In genomic region chr16:10736926-10737625, GRCh38 we compare ENCODE assay signal across 8 cellular contexts. TPM values are rescaled to one million over a fixed set of nuclear protein-coding genes. Genes with fewer than 3 reads are reported as not detected.
DNase-seq lines count a peak whose midpoint lies in the region; ATAC-seq, FAIRE-seq and TF ChIP-seq lines count a peak whose summit lies in the region.

No MANE protein-coding gene starts in this region.

- H3K27ac ChIP-seq in A549: peak overlapping the region; percentile 44 to 66; a peak in 4 of 6 replicates
- peak overlapping the region; percentile 74; the same call in 1 of the 2 replicates for H3K27ac ChIP-seq in MM.1S (ENCODE audit: low read length)
- H3K27ac ChIP-seq in foreskin keratinocyte: no peak overlapping the region
- H3K27ac ChIP-seq in neutrophil: no peak overlapping the region
- no peak overlapping the region for H3K27ac ChIP-seq in thymus (ENCODE audit: low read depth)

- 38% methylated on average over 15 of the region's 15 CpGs for WGBS in A549 (ENCODE audit: missing lambda C conversion rate)
- WGBS in thymus: 44% methylated on average over 15 of the region's 15 CpGs

- H3K27me3 ChIP-seq in MM.1S (replicated peaks; ENCODE audit: insufficient read depth, low read length): no peaks in the 10 kb centered on the region
- no peaks in the 10 kb centered on the region for H3K27me3 ChIP-seq in foreskin keratinocyte
- no peaks in the 10 kb centered on the region for H3K27me3 ChIP-seq in neutrophil
- H3K27me3 ChIP-seq in thymus (ENCODE audit: control insufficient read depth, insufficient read depth): no peaks in the 10 kb centered on the region

- no peak for TF ChIP-seq POLR2A in A549 (IDR thresholded peaks at IDR 0.05; ENCODE audit: low read length)

- TF ChIP-seq CTCF in A549 (IDR thresholded peaks at IDR 0.05): peak; percentile 94
- TF ChIP-seq CTCF in MM.1S (IDR thresholded peaks at IDR 0.05; ENCODE audit: low read length): peak; percentile 88
- peak; percentile 95 for TF ChIP-seq CTCF in foreskin keratinocyte (conservative IDR thresholded peaks at IDR 0.05)
- TF ChIP-seq CTCF in neutrophil (IDR thresholded peaks at IDR 0.05): peak; percentile 88

- H3K9ac ChIP-seq in MM.1S (ENCODE audit: low read length): peak overlapping the region; percentile 55; the same call in 1 of the 2 replicates

- H4K20me1 ChIP-seq in MM.1S (ENCODE audit: insufficient read depth, low read length): no peaks in the 10 kb centered on the region

- no peaks in the 10 kb centered on the region for H3K79me2 ChIP-seq in MM.1S (ENCODE audit: low read length)

- H3K9me3 ChIP-seq in A549 (peaks cover 3% of the 10 kb centered on the region; the same call in 1 of the 3 replicates), MM.1S (replicated peaks; ENCODE audit: insufficient read depth, low read length) (no peaks in the 10 kb centered on the region), neutrophil (no peaks in the 10 kb centered on the region), thymus (ENCODE audit: control insufficient read depth) (no peaks in the 10 kb centered on the region)

- peak overlapping the region; percentile 73 for H2AFZ ChIP-seq in MM.1S (ENCODE audit: low read length)

- TF ChIP-seq EP300 in A549 (IDR thresholded peaks at IDR 0.05): no peak

- H3K9me2 ChIP-seq in MM.1S (replicated peaks; ENCODE audit: insufficient read depth, low read length): no peaks in the 10 kb centered on the region

- POLR2A ChIA-PET in A549 (lab: Yijun Ruan, JAX): interaction anchor here (0.7 kb wide), 1 partner anchor 182 kb away, joined by 4 read pairs; no protein-coding TSS in a partner anchor

- H3K4me1 ChIP-seq in A549: peaks cover 26% of the 10 kb centered on the region
- H3K4me1 ChIP-seq in MM.1S (ENCODE audit: low read length): peaks cover 17% of the 10 kb centered on the region
- no peaks in the 10 kb centered on the region for H3K4me1 ChIP-seq in foreskin keratinocyte
- H3K4me1 ChIP-seq in neutrophil (ENCODE audit: control insufficient read depth in 1 of 2, insufficient read depth in 1 of 2, low read depth in 1 of 2, low read length in 1 of 2): peaks cover 3 to 4% of the 10 kb centered on the region in 2 experiments
- H3K4me1 ChIP-seq in thymus (ENCODE audit: control insufficient read depth, insufficient read depth, low read length): peaks cover 3% of the 10 kb centered on the region

- peak; percentile 65 to 81; a peak in 5 of 6 replicates for ATAC-seq in A549
- ATAC-seq in GM18517 (IDR thresholded peaks at IDR 0.05; ENCODE audit: unreplicated experiment): peak; percentile 42
- ATAC-seq in foreskin keratinocyte: peak; percentile 58

- H3K36me3 ChIP-seq in MM.1S (replicated peaks; ENCODE audit: insufficient read depth, low read length) (no peaks in the 10 kb centered on the region), neutrophil (no peaks in the 10 kb centered on the region), thymus (ENCODE audit: control insufficient read depth, insufficient read depth) (no peaks in the 10 kb centered on the region)

- peak overlapping the region; percentile 47 for H3K4me2 ChIP-seq in A549
- peak overlapping the region; percentile 70; the same call in 1 of the 2 replicates for H3K4me2 ChIP-seq in MM.1S (ENCODE audit: low read depth, low read length)

- no peak overlapping the region for H3K4me3 ChIP-seq in A549
- peak overlapping the region; percentile 46 for H3K4me3 ChIP-seq in MM.1S (ENCODE audit: low read length)
- H3K4me3 ChIP-seq in neutrophil (ENCODE audit: low read depth in 1 of 2, low read length in 1 of 2): no peak overlapping the region
- peak overlapping the region; percentile 21 for H3K4me3 ChIP-seq in thymus (ENCODE audit: low read length)

- peak; percentile 95 to 96 for TF ChIP-seq RAD21 in A549 (conservative IDR thresholded peaks at IDR 0.05 in 1 of 2, IDR thresholded peaks at IDR 0.05 in 1 of 2)

- CTCF ChIA-PET in A549 (lab: Yijun Ruan, JAX): interaction anchor here (0.6 to 7.4 kb wide), 42 partner anchors 8 to 1931 kb away, joined by 3 to 198 read pairs (median 4); partner anchors contain the start of gene EMP2

- FAIRE-seq in A549 (lab: Jason Lieb, UNC): no peak

- peak; percentile 65 to 70 for DNase-seq in A549 (ENCODE audit: low read depth in 1 of 2, low spot score in 1 of 2)
- peak; percentile 82 for DNase-seq in MM.1S
- peak; percentile 78 for DNase-seq in SIG-M5 treated with dmso at 0.1 percent for 504 hours (lab: John Stamatoyannopoulos, UW; ENCODE audit: unreplicated experiment)
- DNase-seq in activated effector memory CD4-positive, alpha-beta T cell treated with anti-CD3 and anti-CD28 coated beads, Interleukin-2, amount 50 U/mL, for 16 hours: peak; percentile 82
- DNase-seq in foreskin keratinocyte: peak in 1 of 2 donors; percentile 39

- peaks cover 15% of the 10 kb centered on the region for H3F3A ChIP-seq in MM.1S (ENCODE audit: insufficient read depth, low read length)

TF ChIP-seq in A549, 52 proteins besides CTCF, POLR2A, EP300 and RAD21:
- TF ChIP-seq TFCP2L1 (CRISPR knock-in tag; IDR thresholded peaks at IDR 0.05): no peak
- no peak for TF ChIP-seq CHD4 (IDR thresholded peaks at IDR 0.05; ENCODE audit: borderline replicate concordance)
- TF ChIP-seq EHMT2 (IDR thresholded peaks at IDR 0.05; ENCODE audit: low read depth): no peak
- no peak for TF ChIP-seq PHF8 (IDR thresholded peaks at IDR 0.05; ENCODE audit: borderline replicate concordance, low read depth)
- peak; percentile 87 for TF ChIP-seq SMC3 (IDR thresholded peaks at IDR 0.05)
TF ChIP-seq in A549: peak in this region for 1.

RNA-seq across cellular contexts. Expression of gene NUBP1, which starts 6.6 kb away (rescaled TPM):
- polyA plus RNA-seq in A549 (2011; rRNA removed) (33.9 and 34.1 TPM in 2 replicates), A549 (2017; fragmentation: RNase III; extraction: RNeasy Plus Mini Kit Qiagen cat#74134 plus additional on column Dnase treatment) (49.9 to 56.0 TPM (median 53.4 TPM) in 3 replicates), foreskin keratinocyte (29.9 and 30.0 TPM in 2 replicates), thymus (39.7 TPM)
- polyA plus RNA-seq in A549 (2012; cell fraction: cytosol; rRNA removed): 54.2 and 58.5 TPM in 2 replicates
- polyA plus RNA-seq in A549 (2012; cell fraction: nucleus; rRNA removed): 32.3 and 36.8 TPM in 2 replicates
- 11.3 and 19.2 TPM in 2 replicates for polyA minus RNA-seq in A549 (2011; rRNA and poly(A)+ RNA removed)
- 23.9 and 25.0 TPM in 2 replicates for total RNA-seq in foreskin keratinocyte

RNA-seq across cellular contexts. Expression of gene TEKT5, which starts 42.3 kb away (rescaled TPM):
- polyA plus RNA-seq in A549 (2011; rRNA removed) (0.12 and 0.14 TPM in 2 replicates), A549 (2017; fragmentation: RNase III; extraction: RNeasy Plus Mini Kit Qiagen cat#74134 plus additional on column Dnase treatment) (0.09 TPM in 1 of 3 replicates, not detected in the others), foreskin keratinocyte (not detected in 2 replicates), thymus (0.71 TPM)
- 0.03 and 0.05 TPM in 2 replicates for polyA plus RNA-seq in A549 (2012; cell fraction: cytosol; rRNA removed)
- polyA plus RNA-seq in A549 (2012; cell fraction: nucleus; rRNA removed): 0.10 and 0.16 TPM in 2 replicates
- polyA minus RNA-seq in A549 (2011; rRNA and poly(A)+ RNA removed): 0.24 and 0.58 TPM in 2 replicates
- not detected in 2 replicates for total RNA-seq in foreskin keratinocyte

Comparison
In these comparisons a context has a peak if more than half of its experiments do, and no peak if none do; other contexts are left out.
1. H3K27ac ChIP-seq: peak in A549 (2 of 2) and MM.1S (single experiment); none in foreskin keratinocyte (single experiment), neutrophil (single experiment) and thymus (single experiment).
2. H3K4me3 ChIP-seq: peak in MM.1S (single experiment) and thymus (single experiment); none in A549 (single experiment) and neutrophil (0 of 2).
3. Peak in every context shown above with its lines, with median percentiles within 50 percentile points of each other: ATAC-seq and CTCF ChIP-seq.